8 cellular contexts compared by ENCODE assay signal in genomic region chr4:1288786-1289185, GRCh38. TPM values are rescaled to one million over a fixed set of nuclear protein-coding genes. Genes with fewer than 3 reads are reported as not detected.
DNase-seq lines count a peak whose midpoint lies in the region; ATAC-seq and TF ChIP-seq lines count a peak whose summit lies in the region.

No MANE protein-coding gene starts in this region.

- peak overlapping the region; percentile 84 for H3K9ac ChIP-seq in OCI-LY1 (ENCODE audit: low read length)

- H3F3A ChIP-seq in OCI-LY1 (ENCODE audit: insufficient read depth, low read length), result no peaks in the 10 kb centered on the region

- H3K4me1 ChIP-seq in OCI-LY1 (ENCODE audit: insufficient read depth, low read length, severe bottlenecking) (peaks cover 36% of the 10 kb centered on the region), osteoblast (ENCODE audit: insufficient read depth, low read length) (peaks cover 24% of the 10 kb centered on the region)

- ATAC-seq in GM21360 (IDR thresholded peaks at IDR 0.05; ENCODE audit: unreplicated experiment), result no peak

- H3K9me2 ChIP-seq in OCI-LY1 (ENCODE audit: low read depth, low read length), result no peaks in the 10 kb centered on the region

- H3K36me3 ChIP-seq in OCI-LY1 (ENCODE audit: insufficient read depth, low read length) (no peaks in the 10 kb centered on the region), osteoblast (ENCODE audit: insufficient read depth, low read length) (peaks cover 7% of the 10 kb centered on the region)

- H3K4me2 ChIP-seq in OCI-LY1 (ENCODE audit: low read length) (peak overlapping the region; percentile 81), osteoblast (ENCODE audit: insufficient read depth, low read length) (peak overlapping the region; percentile 92)

- H3K4me3 ChIP-seq in OCI-LY1 (ENCODE audit: low read depth, low read length, poor library complexity, severe bottlenecking) (peak overlapping the region; percentile 89), epithelial cell of esophagus (ENCODE audit: low read length) (peak overlapping the region; percentile 85), osteoblast (ENCODE audit: insufficient read depth, low read length) (peak overlapping the region; percentile 83)

- H3K9me3 ChIP-seq in OCI-LY1 (ENCODE audit: low read length) (no peaks in the 10 kb centered on the region), osteoblast (ENCODE audit: low read depth, low read length) (no peaks in the 10 kb centered on the region)

- DNase-seq in DMS53 (lab: John Stamatoyannopoulos, UW) (peak; percentile 75), epithelial cell of esophagus (ENCODE audit: low read depth) (no peak), osteoblast (ENCODE audit: insufficient read length, low spot score, missing footprints) (peak; percentile 73), NCI-H187 (lab: John Stamatoyannopoulos, UW) (no peak), NAMALWA (ENCODE audit: low spot score) (no peak)
- no peak for DNase-seq in activated CD4-positive, CD25-positive, alpha-beta regulatory T cell treated with anti-CD3 and anti-CD28 coated beads, Interleukin-2, amount 50 U/mL, for 72 hours

- no peak overlapping the region for H3K27ac ChIP-seq in OCI-LY1 (ENCODE audit: low read depth, low read length, poor library complexity, severe bottlenecking)
- H3K27ac ChIP-seq in osteoblast (ENCODE audit: low read depth, low read length), result no peak overlapping the region

- H3K27me3 ChIP-seq in OCI-LY1 (ENCODE audit: insufficient read depth, low read length) (no peaks in the 10 kb centered on the region), osteoblast (ENCODE audit: insufficient read depth, low read length) (no peaks in the 10 kb centered on the region)

- no peak overlapping the region for H2AFZ ChIP-seq in OCI-LY1 (ENCODE audit: low read length)
- H2AFZ ChIP-seq in osteoblast (ENCODE audit: low read length), result peak overlapping the region; percentile 84

- no peak for TF ChIP-seq CTCF in OCI-LY1 (IDR thresholded peaks at IDR 0.05; ENCODE audit: low read length)
- no peak for TF ChIP-seq CTCF in epithelial cell of esophagus (IDR thresholded peaks at IDR 0.05; ENCODE audit: insufficient read depth, low read depth, low read length, missing control alignments)
- no peak for TF ChIP-seq CTCF in osteoblast (IDR thresholded peaks at IDR 0.05; ENCODE audit: extremely low read depth, low read depth, low read length)

- H3K79me2 ChIP-seq in OCI-LY1 (ENCODE audit: insufficient read depth, low read length) (peaks cover 25% of the 10 kb centered on the region), osteoblast (ENCODE audit: insufficient read depth, low read length) (peaks cover 40% of the 10 kb centered on the region)

- H4K20me1 ChIP-seq in OCI-LY1 (ENCODE audit: insufficient read depth, low read length), result no peaks in the 10 kb centered on the region
- peaks cover 26% of the 10 kb centered on the region for H4K20me1 ChIP-seq in osteoblast (ENCODE audit: insufficient read depth, low read length)

RNA-seq across cellular contexts. Expression of gene MAEA, which starts 0.9 kb away (rescaled TPM):
- 55.7 and 70.6 TPM in 2 replicates for total RNA-seq in osteoblast

RNA-seq across cellular contexts. Expression of gene CTBP1, which starts 39.9 kb away (rescaled TPM):
- 246 and 262 TPM in 2 replicates for total RNA-seq in osteoblast

RNA-seq across cellular contexts. Expression of gene UVSSA, which starts 58.2 kb away (rescaled TPM):
- total RNA-seq in osteoblast, result 12.7 and 14.8 TPM in 2 replicates

Comparison
In these comparisons a context has a peak if more than half of its experiments do, and no peak if none do; other contexts are left out.
1. DNase-seq: peak in DMS53 (single experiment) and osteoblast (single experiment); none in epithelial cell of esophagus (single experiment), activated CD4-positive, CD25-positive, alpha-beta regulatory T cell treated with anti-CD3 and anti-CD28 coated beads, Interleukin-2, amount 50 U/mL, for 72 hours (single experiment), NCI-H187 (0 of 2) and NAMALWA (single experiment).
2. Peak in every context shown above with its lines, with median percentiles within 50 percentile points of each other: H3K4me3 ChIP-seq.